In the genomic region with DNA sequence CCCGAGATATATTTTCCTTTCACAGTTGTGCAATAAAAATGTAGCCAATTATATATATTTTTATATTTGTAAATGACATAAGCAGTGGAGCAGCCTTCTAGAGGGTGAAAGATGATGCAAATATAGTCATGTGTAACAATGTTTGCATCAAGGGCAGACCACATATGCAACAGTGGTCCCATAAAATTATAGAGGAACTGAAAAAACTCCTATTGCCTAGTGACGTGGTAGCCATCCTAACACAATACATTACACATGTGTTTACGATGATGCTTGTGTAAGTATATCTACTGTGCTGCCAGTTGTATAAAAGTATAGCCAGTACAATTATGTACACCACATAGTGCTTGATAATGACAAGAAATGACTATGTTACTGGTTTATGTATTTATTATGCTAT, we compare ENCODE assay signal across 19 cellular contexts.
A peak's percentile ranks its signal among the peaks of the same experiment; 100 is the strongest.
DNase-seq lines count a peak whose midpoint lies in the region; ATAC-seq, FAIRE-seq and TF ChIP-seq lines count a peak whose summit lies in the region.
"Had no signal": no experiment of that assay in that cellular context is flagged by ENCODE, and none has a peak within 500 bp of the region (broad histone marks: within the 10 kb centered on the region; RNA-seq: fewer than 3 reads in every experiment).

No MANE protein-coding gene starts in this region.

- CTCF ChIA-PET in naive thymus-derived CD4-positive, alpha-beta T cell (lab: Charles Lee), result no interaction called here

- peaks cover 0 to 18% of the 10 kb centered on the region in 2 donors for H3K4me1 ChIP-seq in naive thymus-derived CD4-positive, alpha-beta T cell (ENCODE audit: control insufficient read depth in 2 of 2, insufficient read depth in 2 of 2, low read length in 2 of 2)
- H3K4me1 ChIP-seq in HAP-1, result no peaks in the 10 kb centered on the region; the same call in 1 of the 2 replicates

- peaks cover 0 to 3% (median 0%) of the 10 kb centered on the region in 11 donors for H3K9me3 Mint-ChIP-seq in naive thymus-derived CD4-positive, alpha-beta T cell
- H3K9me3 Mint-ChIP-seq: CD4-positive, alpha-beta T cell; HFFc6 had no signal

- no peak overlapping the region for H3K27ac Mint-ChIP-seq in naive thymus-derived CD4-positive, alpha-beta T cell
- H3K27ac Mint-ChIP-seq: CD4-positive, alpha-beta T cell; HFFc6 had no signal

- no peak overlapping the region for H3K4me3 Mint-ChIP-seq in naive thymus-derived CD4-positive, alpha-beta T cell
- H3K4me3 Mint-ChIP-seq: CD4-positive, alpha-beta T cell; HFFc6 had no signal

- intact Hi-C loops in naive thymus-derived CD4-positive, alpha-beta T cell (cut with micrococcal nuclease), result no loop called here

- no peaks in the 10 kb centered on the region for H3K27me3 ChIP-seq in naive thymus-derived CD4-positive, alpha-beta T cell (ENCODE audit: control insufficient read depth in 2 of 2, insufficient read depth in 2 of 2, low read length in 2 of 2)
- no peaks in the 10 kb centered on the region for H3K27me3 ChIP-seq in HAP-1 (ENCODE audit: low read depth)
- H3K27me3 ChIP-seq: SJSA1 had no signal

- H3K36me3 Mint-ChIP-seq in naive thymus-derived CD4-positive, alpha-beta T cell, result peaks cover 0 to 7% (median 0%) of the 10 kb centered on the region in 5 donors

- FAIRE-seq in GM12891 (lab: Jason Lieb, UNC), result peak; percentile 16

- DNase-seq in GM12891 (ENCODE audit: insufficient read length, low spot score) (no peak), NAMALWA (ENCODE audit: low spot score) (peak; percentile 43), SK-MEL-5 (ENCODE audit: low read depth, low spot score) (peak; percentile 74), cerebellum (ENCODE audit: low spot score) (no peak), HAP-1 (ENCODE audit: low spot score in 2 of 2) (no peak), NCI-H146 (lab: John Stamatoyannopoulos, UW) (no peak)
- DNase-seq in naive thymus-derived CD4-positive, alpha-beta T cell, result no peak
- DNase-seq: Calu3; CD4-positive, alpha-beta T cell; GOT3; HFFc6; Karpas-422; NCI-H1048; NCI-H2107; NCI-H345; NCI-H69; RPMI8226 had no signal

- no peaks in the 10 kb centered on the region for H3K27me3 Mint-ChIP-seq in naive thymus-derived CD4-positive, alpha-beta T cell
- H3K27me3 Mint-ChIP-seq: CD4-positive, alpha-beta T cell had no signal

- H3K27ac ChIP-seq in naive thymus-derived CD4-positive, alpha-beta T cell (ENCODE audit: low read depth, low read length), result no peak overlapping the region
- H3K27ac ChIP-seq: SJSA1 had no signal

- no peak for TF ChIP-seq POLR2A in GM12891 (IDR thresholded peaks at IDR 0.05; ENCODE audit: low read depth, low read length)

- H3K4me1 Mint-ChIP-seq in naive thymus-derived CD4-positive, alpha-beta T cell, result peaks cover 35 to 83% (median 77%) of the 10 kb centered on the region in 7 donors

- in situ Hi-C loops in SK-MEL-5 (cut with HindIII; ENCODE audit: low pct_unique_long_range_greater_than_20kb, low sequenced_read_pairs), result no loop called here
- in situ Hi-C loops in HAP-1 (cut with MboI; ENCODE audit: low sequenced_read_pairs), result no loop called here

- H3K4me3 ChIP-seq in naive thymus-derived CD4-positive, alpha-beta T cell (ENCODE audit: low read length), result no peak overlapping the region
- H3K4me3 ChIP-seq in HAP-1, result no peak overlapping the region
- H3K4me3 ChIP-seq: SJSA1 had no signal

- POLR2A ChIA-PET in naive thymus-derived CD4-positive, alpha-beta T cell (lab: Charles Lee), result no interaction called here

- no peaks in the 10 kb centered on the region for H3K36me3 ChIP-seq in naive thymus-derived CD4-positive, alpha-beta T cell (ENCODE audit: control insufficient read depth in 2 of 3, insufficient read depth in 3 of 3, low read length in 3 of 3)
- no peaks in the 10 kb centered on the region for H3K36me3 ChIP-seq in HAP-1 (replicated peaks)
- H3K36me3 ChIP-seq: SJSA1 had no signal

- no peaks in the 10 kb centered on the region for H3K9me3 ChIP-seq in naive thymus-derived CD4-positive, alpha-beta T cell (ENCODE audit: control insufficient read depth in 2 of 3, low read length in 3 of 3)
- H3K9me3 ChIP-seq in HAP-1, result no peaks in the 10 kb centered on the region
- H3K9me3 ChIP-seq: SJSA1 had no signal

- ATAC-seq in naive thymus-derived CD4-positive, alpha-beta T cell, result peak; percentile 50
- no peak for ATAC-seq in HG03378 (IDR thresholded peaks at IDR 0.05; ENCODE audit: unreplicated experiment)

TF ChIP-seq in GM12891, 5 proteins besides CTCF, POLR2A, EP300 and RAD21:
- TF ChIP-seq SPI1 (IDR thresholded peaks at IDR 0.05; ENCODE audit: low read depth, low read length) (peak; percentile 88), TAF1 (IDR thresholded peaks at IDR 0.05; ENCODE audit: low read depth, low read length) (no peak), PAX5 (IDR thresholded peaks at IDR 0.05; ENCODE audit: insufficient read depth, low read length, severe bottlenecking) (no peak), POLR2AphosphoS5 (IDR thresholded peaks at IDR 0.05; ENCODE audit: low read depth, low read length) (no peak), POU2F2 (IDR thresholded peaks at IDR 0.05; ENCODE audit: low read depth, low read length) (no peak)

Comparison
In these comparisons a context has a peak if more than half of its experiments do, and no peak if none do; other contexts are left out.
1. DNase-seq: peak in NAMALWA (single experiment) and SK-MEL-5 (single experiment); none in GM12891 (single experiment), naive thymus-derived CD4-positive, alpha-beta T cell (0 of 9), cerebellum (single experiment), HAP-1 (0 of 2) and NCI-H146 (single experiment).